9 cellular contexts compared by ENCODE assay signal in the genomic region with DNA sequence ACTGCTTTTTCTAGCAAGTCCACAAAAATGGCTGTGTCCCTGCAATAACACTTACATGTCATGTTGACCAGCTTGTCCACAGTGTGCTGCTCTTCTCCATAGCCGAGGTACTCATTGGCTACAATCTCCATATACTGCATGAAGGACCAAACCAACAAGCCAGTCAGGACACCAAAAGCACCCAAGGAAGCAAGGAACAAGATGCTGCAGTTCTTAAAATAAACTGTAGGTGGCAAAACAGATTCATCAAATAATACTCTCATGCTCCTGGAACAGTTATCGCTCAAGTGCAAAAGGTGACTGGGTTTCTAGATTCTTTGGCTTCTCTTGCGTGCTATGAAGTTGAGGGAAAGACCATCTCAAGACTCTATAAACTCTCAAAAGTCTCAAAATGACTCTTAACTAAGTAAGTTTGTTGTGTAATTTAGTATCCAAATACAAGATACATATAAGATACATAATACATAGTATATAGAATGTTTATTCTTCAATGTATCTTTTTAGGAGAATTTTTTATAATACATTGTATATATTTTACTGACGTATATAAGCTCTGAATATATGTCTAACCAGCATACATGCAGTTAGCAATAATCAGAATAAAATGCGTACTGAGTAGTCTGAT. TPM values are rescaled to one million over a fixed set of nuclear protein-coding genes. Genes with fewer than 3 reads are reported as not detected.
DNase-seq lines count a peak whose midpoint lies in the region; ATAC-seq, FAIRE-seq and TF ChIP-seq lines count a peak whose summit lies in the region.
"Had no signal": no experiment of that assay in that cellular context is flagged by ENCODE, and none has a peak within 500 bp of the region (broad histone marks: within the 10 kb centered on the region; RNA-seq: fewer than 3 reads in every experiment).

No MANE protein-coding gene starts in this region.

- H3K27ac ChIP-seq in OCI-LY3 (ENCODE audit: low read length) (no peak overlapping the region), HepG2 (ENCODE audit: extremely low read length, insufficient read depth, low read length) (no peak overlapping the region), uterus (no peak overlapping the region)

- DNase-seq in activated T-cell treated with anti-CD3 and anti-CD28 coated beads, Interleukin-2, amount 50 U/mL, for 72 hours, result peak; percentile 1 to 5
- DNase-seq in activated T-cell treated with anti-CD3 and anti-CD28 coated beads for 4 hours (no peak), HS-27A (ENCODE audit: low read depth) (peak; percentile 83), HepG2 (ENCODE audit: low spot score) (peak; percentile 66), uterus (no peak)

- H3K79me2 ChIP-seq in OCI-LY3 (ENCODE audit: low read length) (no peaks in the 10 kb centered on the region), HepG2 (ENCODE audit: insufficient read depth, low read length) (no peaks in the 10 kb centered on the region)

- H3K4me3 ChIP-seq in OCI-LY3 (ENCODE audit: low read length) (no peak overlapping the region), HepG2 (replicated peaks in 1 of 3; ENCODE audit: insufficient read depth in 1 of 3, low read depth in 2 of 3, low read length in 3 of 3) (no peak overlapping the region), uterus (no peak overlapping the region)

- no peaks in the 10 kb centered on the region for H3K4me1 Mint-ChIP-seq in activated T-cell treated with anti-CD3 and anti-CD28 coated beads, Interleukin-2, amount 50 U/mL, for 72 hours (ENCODE audit: low read depth)

- H3K36me3 Mint-ChIP-seq in activated T-cell treated with anti-CD3 and anti-CD28 coated beads, Interleukin-2, amount 50 U/mL, for 72 hours (ENCODE audit: insufficient read depth in 2 of 2), result no peaks in the 10 kb centered on the region
- H3K36me3 Mint-ChIP-seq: natural killer cell treated with Interleukin-12 subunit alpha and Interleukin-12 subunit beta and Interleukin-15 and Interleukin-18, amount 100 ng/mL, for 72 hours had no signal

- H4K20me1 ChIP-seq in OCI-LY3 (ENCODE audit: insufficient read depth, low read length) (no peaks in the 10 kb centered on the region), HepG2 (ENCODE audit: insufficient read depth, low read length) (no peaks in the 10 kb centered on the region)

- TF ChIP-seq POLR2A in HepG2 (IDR thresholded peaks at IDR 0.05; ENCODE audit: insufficient read depth in 1 of 2, low read depth in 2 of 2, low read length in 2 of 2) (no peak), uterus (IDR thresholded peaks at IDR 0.05) (no peak)

- no peaks in the 10 kb centered on the region for H3K4me1 ChIP-seq in OCI-LY3 (ENCODE audit: low read length)
- H3K4me1 ChIP-seq in HepG2 (ENCODE audit: insufficient read depth, low read length), result peaks cover 11% of the 10 kb centered on the region
- H3K4me1 ChIP-seq in uterus, result no peaks in the 10 kb centered on the region

- H3K9me3 ChIP-seq in OCI-LY3 (ENCODE audit: insufficient read depth, low read length) (no peaks in the 10 kb centered on the region), HepG2 (ENCODE audit: low read length) (no peaks in the 10 kb centered on the region), uterus (no peaks in the 10 kb centered on the region)

- H3K27ac Mint-ChIP-seq in activated T-cell treated with anti-CD3 and anti-CD28 coated beads, Interleukin-2, amount 50 U/mL, for 72 hours, result no peak overlapping the region
- H3K27ac Mint-ChIP-seq: natural killer cell treated with Interleukin-12 subunit alpha and Interleukin-12 subunit beta and Interleukin-15 and Interleukin-18, amount 100 ng/mL, for 72 hours had no signal

- peak; percentile 55 for ATAC-seq in activated T-cell treated with anti-CD3 and anti-CD28 coated beads, Interleukin-2, amount 50 U/mL, for 72 hours (replicated peaks in 1 of 2)
- ATAC-seq in GM21526 (IDR thresholded peaks at IDR 0.05; ENCODE audit: low FRiP score, unreplicated experiment), result peak; percentile 97
- ATAC-seq in HepG2, result peak; percentile 84

- in situ Hi-C loops in HepG2 (cut with HindIII; ENCODE audit: extremely low pct_ligation_motif_present, low pct_unique_long_range_greater_than_20kb), result loop anchor here (5.0 kb wide), 1 partner anchor 370 kb away; no protein-coding TSS in a partner anchor

- peak; percentile 64 for TF ChIP-seq RAD21 in HepG2 (CRISPR knock-in tag; IDR thresholded peaks at IDR 0.05)

- H2AFZ ChIP-seq in OCI-LY3 (ENCODE audit: low read depth, low read length) (no peak overlapping the region), HepG2 (ENCODE audit: low read length) (no peak overlapping the region)

- POLR2A ChIA-PET in HepG2 (lab: Yijun Ruan, JAX), result no interaction called here

- H3K27me3 Mint-ChIP-seq in activated T-cell treated with anti-CD3 and anti-CD28 coated beads, Interleukin-2, amount 50 U/mL, for 72 hours (ENCODE audit: low read depth), result no peaks in the 10 kb centered on the region

- no peaks in the 10 kb centered on the region for H3K9me3 Mint-ChIP-seq in activated T-cell treated with anti-CD3 and anti-CD28 coated beads, Interleukin-2, amount 50 U/mL, for 72 hours
- H3K9me3 Mint-ChIP-seq: natural killer cell treated with Interleukin-12 subunit alpha and Interleukin-12 subunit beta and Interleukin-15 and Interleukin-18, amount 100 ng/mL, for 72 hours had no signal

- H3K4me2 ChIP-seq in OCI-LY3 (ENCODE audit: low read length) (0 out of 2 replicates have a peak overlapping the region, but pooled peaks have one; percentile 18), HepG2 (ENCODE audit: low read depth, low read length) (no peak overlapping the region)

- intact Hi-C loops in HepG2 (cut with micrococcal nuclease; ENCODE audit: unreplicated experiment) (loop anchor here (1.0 kb wide), 3 partner anchors 155 to 369 kb away; no protein-coding TSS in a partner anchor), uterus (cut with DNase I; ENCODE audit: low total_unique reads) (no loop called here)

- FAIRE-seq in colon (lab: Jason Lieb, UNC) (peak; percentile 75), HepG2 (lab: Jason Lieb, UNC) (peak; percentile 81)

- 55% methylated on average over 5 of the region's 5 CpGs for WGBS in HepG2 (ENCODE audit: low lambda C conversion rate)

- H3K9ac ChIP-seq in OCI-LY3 (ENCODE audit: low read length) (no peak overlapping the region), HepG2 (ENCODE audit: insufficient read depth, low read depth, low read length) (no peak overlapping the region)

- CTCF ChIA-PET in HepG2 (lab: Yijun Ruan, JAX; ENCODE audit: low intra/inter-chr PET ratio, low total read pairs), result interaction anchor here (1.1 to 2.0 kb wide), 5 partner anchors 46 to 369 kb away, joined by 4 to 6 read pairs (median 5); no protein-coding TSS in a partner anchor

- H3K27me3 ChIP-seq in OCI-LY3 (ENCODE audit: low read depth, low read length), result no peaks in the 10 kb centered on the region
- no peaks in the 10 kb centered on the region for H3K27me3 ChIP-seq in HepG2 (ENCODE audit: control insufficient read depth in 1 of 2, insufficient read depth in 2 of 2, low read length in 2 of 2)
- H3K27me3 ChIP-seq in uterus, result no peaks in the 10 kb centered on the region

- no TSS peak for BruUV-seq in HepG2 (replicated peaks; lab: Mats Ljungman, UMichigan)

- H3K36me3 ChIP-seq in OCI-LY3 (replicated peaks; ENCODE audit: low read depth, low read length) (peaks cover 3% of the 10 kb centered on the region), HepG2 (replicated peaks in 1 of 2; ENCODE audit: control insufficient read depth in 1 of 2, insufficient read depth in 2 of 2, low read length in 2 of 2) (peaks cover 3 to 4% of the 10 kb centered on the region in 2 experiments; a peak in 3 of 5 replicates), uterus (no peaks in the 10 kb centered on the region)

- no peak for TF ChIP-seq EP300 in HepG2 (IDR thresholded peaks at IDR 0.05; ENCODE audit: low read depth in 2 of 2, low read length in 2 of 2)
- TF ChIP-seq EP300 in HepG2 (CRISPR knock-in tag; IDR thresholded peaks at IDR 0.05; ENCODE audit: borderline replicate concordance), result no peak

- no peak overlapping the region for H3K4me3 Mint-ChIP-seq in activated T-cell treated with anti-CD3 and anti-CD28 coated beads, Interleukin-2, amount 50 U/mL, for 72 hours
- H3K4me3 Mint-ChIP-seq: natural killer cell treated with Interleukin-12 subunit alpha and Interleukin-12 subunit beta and Interleukin-15 and Interleukin-18, amount 100 ng/mL, for 72 hours had no signal

- TF ChIP-seq CTCF in OCI-LY3 (IDR thresholded peaks at IDR 0.05; ENCODE audit: low read depth, low read length), result peak; percentile 90
- peak; percentile 83 for TF ChIP-seq CTCF in HepG2 (CRISPR knock-in tag; IDR thresholded peaks at IDR 0.05)
- peak; percentile 62 to 77 (median 69) for TF ChIP-seq CTCF in uterus (IDR thresholded peaks at IDR 0.05)

TF ChIP-seq in HepG2, 621 proteins besides CTCF, POLR2A, EP300 and RAD21 (continues in another document):
- TF ChIP-seq ZNF556 (CRISPR knock-in tag; IDR thresholded peaks at IDR 0.05; ENCODE audit: borderline replicate concordance) (no peak), IRF2 (CRISPR knock-in tag; IDR thresholded peaks at IDR 0.05) (0 out of 2 replicates have a peak, but pooled peaks have one; percentile 11), GATAD2A (CRISPR knock-in tag; IDR thresholded peaks at IDR 0.05) (0 out of 2 replicates have a peak, but pooled peaks have one; percentile 19)

RNA-seq across cellular contexts. Expression of a gene that starts 57.0 kb away (rescaled TPM):
- total RNA-seq in activated T-cell treated with anti-CD3 and anti-CD28 coated beads, Interleukin-2, amount 50 U/mL, for 72 hours, result under 1 TPM; 0.09 to 0.36 TPM
- total RNA-seq in HepG2 (2016; rRNA removed; fragmentation: Illumina TruSeq; extraction: Trizol), result 14.2 and 15.0 TPM in 2 replicates
- total RNA-seq in HepG2 (2016; cell fraction: cytosol; rRNA removed; fragmentation: Illumina TruSeq; extraction: Trizol; ENCODE audit: low read depth), result 10.7 and 11.1 TPM in 2 replicates
- 13.1 and 15.6 TPM in 2 replicates for total RNA-seq in HepG2 (2016; cell fraction: insoluble cytoplasmic fraction; rRNA removed; fragmentation: Illumina TruSeq; extraction: Trizol)
- total RNA-seq in HepG2 (2016; cell fraction: membrane; rRNA removed; fragmentation: Illumina TruSeq; extraction: Trizol), result 6.9 and 9.2 TPM in 2 replicates
- total RNA-seq in HepG2 (2016; cell fraction: nucleus; rRNA removed; fragmentation: Illumina TruSeq; extraction: Trizol), result 33.9 and 37.7 TPM in 2 replicates
- polyA plus RNA-seq in HepG2 (2011; rRNA removed), result 2.3 and 2.8 TPM in 2 replicates
- 1.3 TPM in 2 replicates for polyA plus RNA-seq in HepG2 (2011; cell fraction: cytosol; rRNA removed)
- 4.3 and 4.4 TPM in 2 replicates for polyA plus RNA-seq in HepG2 (2011; cell fraction: nucleus; rRNA removed)
- polyA plus RNA-seq in HepG2 (2012), result 3.2 and 3.8 TPM in 2 replicates
- 0.54 and 0.58 TPM in 2 replicates for polyA plus RNA-seq in HepG2 (2016; cell fraction: cytosol; fragmentation: Illumina TruSeq; extraction: Trizol; ENCODE audit: low read depth)
- 4.4 and 4.9 TPM in 2 replicates for polyA plus RNA-seq in HepG2 (2016; cell fraction: insoluble cytoplasmic fraction; fragmentation: Illumina TruSeq; extraction: Trizol; ENCODE audit: low read depth)
- 1.8 and 1.9 TPM in 2 replicates for polyA plus RNA-seq in HepG2 (2016; cell fraction: membrane; fragmentation: Illumina TruSeq; extraction: Trizol; ENCODE audit: low read depth)
- 10.4 and 12.9 TPM in 2 replicates for polyA plus RNA-seq in HepG2 (2016; cell fraction: nucleus; fragmentation: Illumina TruSeq; extraction: Trizol; ENCODE audit: insufficient read depth, low read depth)
- 2.6 and 3.5 TPM in 2 replicates for polyA minus RNA-seq in HepG2 (2011; rRNA and poly(A)+ RNA removed; ENCODE audit: low replicate concordance)
- polyA minus RNA-seq in HepG2 (2011; cell fraction: cytosol; rRNA and poly(A)+ RNA removed), result 1.8 and 3.3 TPM in 2 replicates
- polyA minus RNA-seq in HepG2 (2011; cell fraction: nucleus; rRNA and poly(A)+ RNA removed), result 32.0 and 40.3 TPM in 2 replicates
- total RNA-seq in uterus, result 1 to 10 TPM in 1 of 4 donors, under 1 TPM in 3; under 0.01 to 8.3 (median 0.83) TPM

Comparison
In these comparisons a context has a peak if more than half of its experiments do, and no peak if none do; other contexts are left out.
1. DNase-seq: peak in activated T-cell treated with anti-CD3 and anti-CD28 coated beads, Interleukin-2, amount 50 U/mL, for 72 hours (2 of 2), HS-27A (single experiment) and HepG2 (single experiment); none in activated T-cell treated with anti-CD3 and anti-CD28 coated beads for 4 hours (single experiment) and uterus (0 of 2).
2. Peak in every context shown above with its lines, with median percentiles within 50 percentile points of each other: ATAC-seq and CTCF ChIP-seq.